13 cellular contexts compared by ENCODE assay signal in the genomic region with DNA sequence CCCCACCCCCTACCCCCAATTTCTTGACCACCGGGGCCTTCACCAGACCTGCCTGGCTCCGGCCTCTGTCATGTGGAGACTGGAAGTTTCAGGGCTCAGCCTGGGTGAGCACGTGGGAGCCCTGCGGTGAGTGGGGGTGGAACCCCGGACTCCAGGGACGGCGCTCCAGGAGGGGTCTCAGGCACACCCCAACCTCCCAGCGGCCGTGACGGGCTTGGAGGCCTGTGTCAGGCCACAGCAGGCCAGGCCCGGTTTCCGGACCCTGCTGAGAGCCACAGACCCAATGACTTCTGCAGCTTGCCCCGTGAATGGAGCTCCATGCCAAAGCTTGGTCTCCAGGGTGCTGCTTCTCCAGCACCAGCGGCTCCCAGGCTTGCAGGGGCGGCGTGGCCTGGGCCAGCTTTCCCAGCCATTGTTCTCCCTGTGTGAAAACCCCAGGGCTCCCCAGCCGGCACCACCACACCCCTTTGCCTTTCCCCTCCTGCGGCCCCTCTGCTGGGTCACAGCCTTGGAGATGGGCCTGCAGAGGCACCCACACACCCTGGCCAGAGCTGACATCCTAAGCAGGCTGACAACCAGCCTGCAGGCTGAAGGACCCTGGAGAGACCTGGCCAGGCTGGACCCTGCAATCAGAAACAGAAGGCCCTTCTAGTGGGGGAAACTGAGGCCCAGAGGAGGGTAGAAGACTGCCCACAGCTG.
DNase-seq lines count a peak whose midpoint lies in the region; ATAC-seq, FAIRE-seq and TF ChIP-seq lines count a peak whose summit lies in the region.
"Had no signal": no experiment of that assay in that cellular context is flagged by ENCODE, and none has a peak within 500 bp of the region (broad histone marks: within the 10 kb centered on the region; RNA-seq: fewer than 3 reads in every experiment).

No MANE protein-coding gene starts in this region.

- H3K27me3 Mint-ChIP-seq in activated CD4-positive, alpha-beta T cell treated with anti-CD3 and anti-CD28 coated beads, Interleukin-2, amount 10 ng/mL, durations not matched to agents 7 days and 5 days, result no peaks in the 10 kb centered on the region
- no peaks in the 10 kb centered on the region for H3K27me3 Mint-ChIP-seq in T-helper 17 cell
- peaks cover 9 to 12% of the 10 kb centered on the region in 2 donors for H3K27me3 Mint-ChIP-seq in stimulated activated naive B cell treated with anti-CD40 and anti-IgM and Interleukin-4, amounts not matched to agents 10 μg/mL and 1 μg/mL and 100 μg/mL, for 72 hours

- peak overlapping the region; percentile 97 for H3K27ac Mint-ChIP-seq in activated CD4-positive, alpha-beta T cell treated with anti-CD3 and anti-CD28 coated beads, Interleukin-2, amount 10 ng/mL, durations not matched to agents 7 days and 5 days
- H3K27ac Mint-ChIP-seq in T-helper 17 cell, result peak overlapping the region; percentile 97
- H3K27ac Mint-ChIP-seq in stimulated activated naive B cell treated with anti-CD40 and anti-IgM and Interleukin-4, amounts not matched to agents 10 μg/mL and 1 μg/mL and 100 μg/mL, for 72 hours, result no peak overlapping the region

- DNase-seq in activated CD4-positive, alpha-beta T cell treated with anti-CD3 and anti-CD28 coated beads, Interleukin-2, amount 10 ng/mL, durations not matched to agents 7 days and 5 days, result peak; percentile 5
- DNase-seq in activated CD4-positive, alpha-beta T cell treated with anti-CD3 and anti-CD28 coated beads, Interleukin-2, amount 50 U/mL, for 1 hour, result no peak
- DNase-seq in T-helper 17 cell (no peak), right atrium auricular region (ENCODE audit: low spot score) (peak; percentile 44), AML-193 (lab: John Stamatoyannopoulos, UW) (no peak), urothelium cell line (ENCODE audit: low spot score) (no peak)
- DNase-seq in stimulated activated naive B cell treated with anti-CD40 and anti-IgM and Interleukin-4, amounts not matched to agents 10 μg/mL and 1 μg/mL and 100 μg/mL, for 72 hours, result no peak
- DNase-seq: HCEC 1CT, MV-4-11 had no signal

- TF ChIP-seq CTCF in right atrium auricular region (IDR thresholded peaks at IDR 0.05), result no peak

- peak overlapping the region; percentile 25 for H3K4me3 Mint-ChIP-seq in activated CD4-positive, alpha-beta T cell treated with anti-CD3 and anti-CD28 coated beads, Interleukin-2, amount 10 ng/mL, durations not matched to agents 7 days and 5 days
- H3K4me3 Mint-ChIP-seq in T-helper 17 cell, result peak overlapping the region; percentile 96
- peak overlapping the region; percentile 40 to 57 for H3K4me3 Mint-ChIP-seq in stimulated activated naive B cell treated with anti-CD40 and anti-IgM and Interleukin-4, amounts not matched to agents 10 μg/mL and 1 μg/mL and 100 μg/mL, for 72 hours

- H3K4me3 ChIP-seq in right atrium auricular region, result no peak overlapping the region

- no peaks in the 10 kb centered on the region for H3K27me3 ChIP-seq in right atrium auricular region

- H3K9me3 Mint-ChIP-seq in activated CD4-positive, alpha-beta T cell treated with anti-CD3 and anti-CD28 coated beads, Interleukin-2, amount 10 ng/mL, durations not matched to agents 7 days and 5 days, result peaks cover 18% of the 10 kb centered on the region
- H3K9me3 Mint-ChIP-seq in stimulated activated naive B cell treated with anti-CD40 and anti-IgM and Interleukin-4, amounts not matched to agents 10 μg/mL and 1 μg/mL and 100 μg/mL, for 72 hours, result peaks cover 10 to 16% of the 10 kb centered on the region in 2 donors

- H3K36me3 Mint-ChIP-seq in activated CD4-positive, alpha-beta T cell treated with anti-CD3 and anti-CD28 coated beads, Interleukin-2, amount 10 ng/mL, durations not matched to agents 7 days and 5 days (ENCODE audit: low read depth), result peaks cover 9% of the 10 kb centered on the region
- peaks cover 2% of the 10 kb centered on the region for H3K36me3 Mint-ChIP-seq in T-helper 17 cell (ENCODE audit: low read depth)
- H3K36me3 Mint-ChIP-seq in stimulated activated naive B cell treated with anti-CD40 and anti-IgM and Interleukin-4, amounts not matched to agents 10 μg/mL and 1 μg/mL and 100 μg/mL, for 72 hours, result peaks cover 9 to 10% of the 10 kb centered on the region in 2 donors

- H3K4me1 Mint-ChIP-seq in activated CD4-positive, alpha-beta T cell treated with anti-CD3 and anti-CD28 coated beads, Interleukin-2, amount 10 ng/mL, durations not matched to agents 7 days and 5 days, result peaks cover 63% of the 10 kb centered on the region
- peaks cover 41% of the 10 kb centered on the region for H3K4me1 Mint-ChIP-seq in T-helper 17 cell
- peaks cover 38 to 79% of the 10 kb centered on the region in 2 donors for H3K4me1 Mint-ChIP-seq in stimulated activated naive B cell treated with anti-CD40 and anti-IgM and Interleukin-4, amounts not matched to agents 10 μg/mL and 1 μg/mL and 100 μg/mL, for 72 hours

- ATAC-seq in T-helper 17 cell (no peak), GM18520 (IDR thresholded peaks at IDR 0.05; ENCODE audit: unreplicated experiment) (no peak)
- no peak for ATAC-seq in stimulated activated naive B cell treated with anti-CD40 and anti-IgM and Interleukin-4, amounts not matched to agents 10 μg/mL and 1 μg/mL and 100 μg/mL, for 72 hours (replicated peaks)
- ATAC-seq: Panc1 had no signal

- FAIRE-seq in urothelium cell line (lab: Jason Lieb, UNC), result no peak
- FAIRE-seq: colon, GM12892 had no signal

- H3K36me3 ChIP-seq in right atrium auricular region, result no peaks in the 10 kb centered on the region

- peak overlapping the region in 1 of 2 donors; percentile 35 for H3K27ac ChIP-seq in right atrium auricular region

- H3K4me1 ChIP-seq in right atrium auricular region, result peaks cover 0 to 25% of the 10 kb centered on the region in 2 donors

- H3K9me3 ChIP-seq in T-helper 17 cell (ENCODE audit: control insufficient read depth, low read length, poor library complexity, severe bottlenecking) (no peaks in the 10 kb centered on the region), right atrium auricular region (peaks cover 0 to 14% of the 10 kb centered on the region in 2 donors)

- CTCF ChIA-PET in activated CD4-positive, alpha-beta T cell treated with anti-CD3 and anti-CD28 coated beads, Interleukin-2, amount 10 ng/mL, durations not matched to agents 7 days and 5 days (lab: Charles Lee), result interaction anchor here (0.9 kb wide), 1 partner anchor 12 kb away, joined by 3 read pairs; no protein-coding TSS in a partner anchor

- POLR2A ChIA-PET in activated CD4-positive, alpha-beta T cell treated with anti-CD3 and anti-CD28 coated beads, Interleukin-2, amount 10 ng/mL, durations not matched to agents 7 days and 5 days (lab: Charles Lee), result no interaction called here

Comparison
In these comparisons a context has a peak if more than half of its experiments do, and no peak if none do; other contexts are left out.
1. DNase-seq: peak in activated CD4-positive, alpha-beta T cell treated with anti-CD3 and anti-CD28 coated beads, Interleukin-2, amount 10 ng/mL, durations not matched to agents 7 days and 5 days (single experiment) and right atrium auricular region (single experiment); none in activated CD4-positive, alpha-beta T cell treated with anti-CD3 and anti-CD28 coated beads, Interleukin-2, amount 50 U/mL, for 1 hour (single experiment), T-helper 17 cell (0 of 3), stimulated activated naive B cell treated with anti-CD40 and anti-IgM and Interleukin-4, amounts not matched to agents 10 μg/mL and 1 μg/mL and 100 μg/mL, for 72 hours (single experiment), AML-193 (0 of 2) and urothelium cell line (single experiment).
2. H3K4me3 Mint-ChIP-seq: peak in every context shown above with its lines; median percentile 96 in T-helper 17 cell; 48 in stimulated activated naive B cell treated with anti-CD40 and anti-IgM and Interleukin-4, amounts not matched to agents 10 μg/mL and 1 μg/mL and 100 μg/mL, for 72 hours; 25 in activated CD4-positive, alpha-beta T cell treated with anti-CD3 and anti-CD28 coated beads, Interleukin-2, amount 10 ng/mL, durations not matched to agents 7 days and 5 days.